ENCODE assay signal across 8 cellular contexts in the genomic region with DNA sequence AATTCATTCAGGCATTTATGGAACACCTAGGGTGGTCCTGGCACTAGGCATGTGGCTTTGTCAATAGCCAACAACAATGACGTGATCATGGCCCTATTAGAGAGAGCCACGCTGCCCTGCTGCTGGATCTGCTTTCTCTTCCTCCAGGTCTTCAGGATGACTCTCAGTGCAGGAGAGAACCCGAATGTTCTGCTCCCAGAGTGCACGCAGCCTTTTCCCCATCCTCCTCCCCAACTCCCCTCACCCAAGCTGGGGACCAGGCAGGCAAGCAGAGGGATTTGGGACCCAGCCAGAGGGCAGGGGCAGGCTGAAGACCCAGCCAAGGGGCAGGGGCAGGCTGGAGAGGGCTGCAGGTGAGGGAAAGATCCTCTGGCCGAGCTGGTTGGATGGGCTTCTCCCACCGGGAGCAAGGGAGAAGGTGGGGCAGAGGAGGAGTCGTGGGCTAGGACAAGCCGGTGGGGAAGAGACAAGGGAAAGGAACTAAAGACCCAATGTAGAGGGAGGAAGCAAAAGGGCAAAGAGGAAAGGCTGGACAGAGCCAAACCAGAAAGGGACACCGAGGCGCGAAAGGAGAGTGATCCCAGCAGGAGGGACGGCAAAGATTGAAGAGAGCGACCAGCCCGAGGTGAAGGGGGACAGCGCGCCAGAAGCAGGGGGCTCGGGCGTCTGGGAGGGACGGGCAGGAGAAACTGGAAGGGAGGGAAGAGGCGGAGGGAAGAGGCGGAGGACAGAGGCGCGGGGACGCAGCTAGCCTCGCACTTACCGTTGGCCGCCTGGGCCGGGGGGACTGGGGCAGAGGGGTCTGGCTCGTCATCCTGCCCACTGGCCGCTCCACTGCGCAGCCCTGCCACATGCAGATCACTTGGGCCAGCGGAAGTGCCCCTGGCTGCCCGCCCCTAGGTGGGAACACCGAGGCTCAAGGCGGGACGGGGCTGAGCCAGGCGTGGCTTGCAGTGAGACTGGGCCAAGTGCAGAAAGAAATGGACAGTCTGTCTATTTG. TPM values are rescaled to one million over a fixed set of nuclear protein-coding genes. Genes with fewer than 3 reads are reported as not detected.
DNase-seq lines count a peak whose midpoint lies in the region; ATAC-seq and TF ChIP-seq lines count a peak whose summit lies in the region.

A gene with protein sequence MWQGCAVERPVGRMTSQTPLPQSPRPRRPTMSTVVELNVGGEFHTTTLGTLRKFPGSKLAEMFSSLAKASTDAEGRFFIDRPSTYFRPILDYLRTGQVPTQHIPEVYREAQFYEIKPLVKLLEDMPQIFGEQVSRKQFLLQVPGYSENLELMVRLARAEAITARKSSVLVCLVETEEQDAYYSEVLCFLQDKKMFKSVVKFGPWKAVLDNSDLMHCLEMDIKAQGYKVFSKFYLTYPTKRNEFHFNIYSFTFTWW (minus strand): TSS at position 880 of the 1,000 bp plus-strand sequence. CDS start 27 bp downstream, at position 853.

- no peak for TF ChIP-seq CTCF in PC-9 (conservative IDR thresholded peaks at IDR 0.05)
- no peak for TF ChIP-seq CTCF in fibroblast of pulmonary artery (IDR thresholded peaks at IDR 0.05; ENCODE audit: low read length, missing control alignments)
- TF ChIP-seq CTCF in progenitor cell of endocrine pancreas (IDR thresholded peaks at IDR 0.05; ENCODE audit: unreplicated experiment) = no peak
- no peak for TF ChIP-seq CTCF in GM10266 (IDR thresholded peaks at IDR 0.05; ENCODE audit: control insufficient read depth, insufficient read depth, low read depth, missing control alignments)
- no peak for TF ChIP-seq CTCF in MM.1S (IDR thresholded peaks at IDR 0.05; ENCODE audit: low read length)

- H3K27ac ChIP-seq in PC-9 = no peak within 1 kb of the TSS
- H3K27ac ChIP-seq in MM.1S (ENCODE audit: low read length) = no peak within 1 kb of the TSS

- intact Hi-C loops in PC-9 (cut with micrococcal nuclease; ENCODE audit: unreplicated experiment) = loop anchor here (1.0 kb wide), 1 partner anchor 27 kb away; no protein-coding TSS in a partner anchor

- H3K4me2 ChIP-seq in PC-9 = peak within 1 kb of the TSS; percentile 49
- H3K4me2 ChIP-seq in MM.1S (ENCODE audit: low read depth, low read length) = no peak within 1 kb of the TSS

- no peaks in the 10 kb centered on the region for H3K27me3 Mint-ChIP-seq in progenitor cell of endocrine pancreas

- H3K27me3 ChIP-seq in PC-9 (ENCODE audit: insufficient read depth, low read depth) (no peaks in the 10 kb centered on the region), MM.1S (replicated peaks; ENCODE audit: insufficient read depth, low read length) (no peaks in the 10 kb centered on the region)

- no peaks in the 10 kb centered on the region for H3K36me3 ChIP-seq in PC-9 (ENCODE audit: low read depth)
- H3K36me3 ChIP-seq in MM.1S (replicated peaks; ENCODE audit: insufficient read depth, low read length) = no peaks in the 10 kb centered on the region

- H3K9me2 ChIP-seq in PC-9 (ENCODE audit: insufficient read depth) (no peaks in the 10 kb centered on the region), MM.1S (replicated peaks; ENCODE audit: insufficient read depth, low read length) (no peaks in the 10 kb centered on the region)

- H3K79me2 ChIP-seq in PC-9 (ENCODE audit: low read depth) (no peaks in the 10 kb centered on the region), MM.1S (ENCODE audit: low read length) (no peaks in the 10 kb centered on the region)

- no TSS peak for BruUV-seq in PC-9 (replicated peaks; lab: Mats Ljungman, UMichigan)

- H3K9me3 ChIP-seq in PC-9 (ENCODE audit: insufficient read depth, low read depth) (no peaks in the 10 kb centered on the region), MM.1S (replicated peaks; ENCODE audit: insufficient read depth, low read length) (no peaks in the 10 kb centered on the region)

- H4K20me1 ChIP-seq in PC-9 (ENCODE audit: insufficient read depth) (no peaks in the 10 kb centered on the region), MM.1S (ENCODE audit: insufficient read depth, low read length) (no peaks in the 10 kb centered on the region)

- H3K4me1 ChIP-seq in PC-9 (replicated peaks; ENCODE audit: insufficient read depth) (peaks cover 17% of the 10 kb centered on the region), MM.1S (ENCODE audit: low read length) (no peaks in the 10 kb centered on the region)

- POLR2A ChIA-PET in PC-9 (lab: Charles Lee; ENCODE audit: unreplicated experiment) = interaction anchor here (0.6 kb wide), 1 partner anchor 395 kb away, joined by 3 read pairs; a partner anchor contains a TSS

- H3K9me3 Mint-ChIP-seq in progenitor cell of endocrine pancreas (ENCODE audit: low read depth) = no peaks in the 10 kb centered on the region

- H3K36me3 Mint-ChIP-seq in progenitor cell of endocrine pancreas (ENCODE audit: insufficient read depth) = no peaks in the 10 kb centered on the region

- H3K9ac ChIP-seq in MM.1S (ENCODE audit: low read length) = no peak within 1 kb of the TSS

- H2AFZ ChIP-seq in PC-9 (0 out of 2 replicates have a peak within 1 kb of the TSS, but pooled peaks have one; percentile 18), MM.1S (ENCODE audit: low read length) (no peak within 1 kb of the TSS)

- in situ Hi-C loops in G401 (cut with HindIII; ENCODE audit: low sequenced_read_pairs) = no loop called here

- peak within 1 kb of the TSS; percentile 37; the same call in 1 of the 2 replicates for H3K4me3 ChIP-seq in PC-9
- H3K4me3 ChIP-seq in fibroblast of pulmonary artery (replicated peaks; ENCODE audit: low read depth, low read length) = peak within 1 kb of the TSS; percentile 52
- no peak within 1 kb of the TSS for H3K4me3 ChIP-seq in MM.1S (ENCODE audit: low read length)

- H3F3A ChIP-seq in PC-9 (ENCODE audit: insufficient read depth, low read depth) = peaks cover 15% of the 10 kb centered on the region; the same call in 1 of the 2 replicates
- H3F3A ChIP-seq in MM.1S (ENCODE audit: insufficient read depth, low read length) = no peaks in the 10 kb centered on the region

- peak within 1 kb of the TSS; percentile 95 for H3K27ac Mint-ChIP-seq in progenitor cell of endocrine pancreas

- ATAC-seq in GM21515 (IDR thresholded peaks at IDR 0.05; ENCODE audit: unreplicated experiment) (no peak), GM18520 (IDR thresholded peaks at IDR 0.05; ENCODE audit: unreplicated experiment) (no peak)

- CTCF ChIA-PET in PC-9 (lab: Charles Lee) = no interaction called here

- peaks cover 33% of the 10 kb centered on the region for H3K4me1 Mint-ChIP-seq in progenitor cell of endocrine pancreas (ENCODE audit: low read depth)

- peak; percentile 94 for DNase-seq in G401 (ENCODE audit: low spot score)
- DNase-seq in PC-9 = peak in 1 of 2 experiments; percentile 73
- no peak for DNase-seq in fibroblast of pulmonary artery (ENCODE audit: low read depth)
- peak; percentile 11 for DNase-seq in progenitor cell of endocrine pancreas (ENCODE audit: low spot score, unreplicated experiment)
- DNase-seq in GM10266 (ENCODE audit: extremely low spot score) = no peak
- DNase-seq in MM.1S = no peak

- peak within 1 kb of the TSS; percentile 87 for H3K4me3 Mint-ChIP-seq in progenitor cell of endocrine pancreas (ENCODE audit: low read depth)

RNA-seq across cellular contexts. Expression of the gene that starts here (rescaled TPM):
- total RNA-seq in G401 (2014; rRNA removed; shearing (Covaris generic)) = 9.6 and 16.9 TPM in 2 replicates
- 12.0 and 21.3 TPM in 2 replicates for total RNA-seq in PC-9 (2021)
- total RNA-seq in progenitor cell of endocrine pancreas = 5.4 and 8.9 TPM in 2 replicates

Comparison
In these comparisons a context has a peak if more than half of its experiments do, and no peak if none do; other contexts are left out.
1. DNase-seq: peak in G401 (single experiment) and progenitor cell of endocrine pancreas (single experiment); none in fibroblast of pulmonary artery (single experiment), GM10266 (single experiment) and MM.1S (single experiment).